16 cellular contexts compared by ENCODE assay signal in genomic region chr1:119288751-119289150, GRCh38.
"Had no signal": no experiment of that assay in that cellular context is flagged by ENCODE, and none has a peak within 500 bp of the region (broad histone marks: within the 10 kb centered on the region; RNA-seq: fewer than 3 reads in every experiment).

No MANE protein-coding gene starts in this region.

- FAIRE-seq: endothelial cell of umbilical vein, frontal cortex had no signal

- H3K79me2 ChIP-seq: parathyroid adenoma had no signal

- H3K4me3 ChIP-seq: esophagus squamous epithelium, heart left ventricle, stomach, testis, upper lobe of right lung had no signal

- H3K4me1 ChIP-seq: esophagus squamous epithelium, heart left ventricle, parathyroid adenoma, stomach, testis, upper lobe of right lung had no signal

- ATAC-seq: heart left ventricle; naive thymus-derived CD4-positive, alpha-beta T cell; upper lobe of right lung had no signal

- DNase-seq: activated CD4-positive, alpha-beta T cell treated with anti-CD3 and anti-CD28 coated beads, Interleukin-2, amount 50 U/mL, for 4 hours; activated CD4-positive, CD25-positive, alpha-beta regulatory T cell treated with anti-CD3 and anti-CD28 coated beads, Interleukin-2, amount 50 U/mL, for 72 hours; activated naive CD4-positive, alpha-beta T cell treated with anti-CD3 and anti-CD28 coated beads for 36 hours; central memory CD4-positive, alpha-beta T cell; effector CD8-positive, alpha-beta T cell; esophagus squamous epithelium; heart left ventricle; naive thymus-derived CD4-positive, alpha-beta T cell; stimulated activated CD4-positive, alpha-beta T cell treated with anti-CD3 and anti-CD28 coated beads, Interleukin-12 subunit alpha, Interleukin-12 subunit beta, amount 100 ng/mL, for 4 hours; stimulated activated CD4-positive, alpha-beta T cell treated with anti-CD3 and anti-CD28 coated beads, Interleukin-2, amount 100 ng/mL, for 24 hours; stomach; testis; upper lobe of right lung had no signal

- H3K27ac ChIP-seq: esophagus squamous epithelium, heart left ventricle, parathyroid adenoma, stomach, testis, upper lobe of right lung had no signal

- H2AFZ ChIP-seq: parathyroid adenoma had no signal

- H3K36me3 ChIP-seq: esophagus squamous epithelium, heart left ventricle, stomach, upper lobe of right lung had no signal

- H3K9ac ChIP-seq: parathyroid adenoma had no signal

- H3K27me3 ChIP-seq: esophagus squamous epithelium, heart left ventricle, stomach, testis, upper lobe of right lung had no signal

- H3K9me3 ChIP-seq: esophagus squamous epithelium, heart left ventricle, stomach, testis, upper lobe of right lung had no signal
